Comparison of ENCODE assay signal across 20 cellular contexts in genomic region chr10:75941181-75941580, GRCh38.
"Had no signal": no experiment of that assay in that cellular context is flagged by ENCODE, and none has a peak within 500 bp of the region (broad histone marks: within the 10 kb centered on the region; RNA-seq: fewer than 3 reads in every experiment).

No MANE protein-coding gene starts in this region.

- DNase-seq: activated CD4-positive, alpha-beta memory T cell treated with anti-CD3 and anti-CD28 coated beads for 36 hours; activated CD4-positive, alpha-beta T cell treated with anti-CD3 and anti-CD28 coated beads for 36 hours; activated gamma-delta T cell treated with Interleukin-2 at 50 U/mL for 16 hours; activated T-cell treated with anti-CD3 and anti-CD28 coated beads for 4 hours; adrenal gland; cerebellar nuclear complex; effector CD8-positive, alpha-beta T cell; gastrocnemius medialis; heart left ventricle; kidney glomerular epithelial cell; left ventricle myocardium superior; occipital lobe; retina; spleen; stimulated activated CD4-positive, alpha-beta T cell treated with anti-CD3 and anti-CD28 coated beads, Interleukin-4, amount 100 ng/mL, for 4 hours; stimulated activated naive B cell treated with anti-CD40 and anti-IgM and Interleukin-4, amounts not matched to agents 10 μg/mL and 1 μg/mL and 100 μg/mL, for 72 hours; upper lobe of left lung had no signal

- ATAC-seq: activated CD4-positive, alpha-beta T cell treated with anti-CD3 and anti-CD28 coated beads for 36 hours; activated naive CD4-positive, alpha-beta T cell treated with anti-CD3 and anti-CD28 coated beads, Interleukin-2, amount 50 U/mL, for 72 hours; esophagus mucosa; gastrocnemius medialis; heart left ventricle; left ventricle myocardium superior; stimulated activated naive B cell treated with anti-CD40 and anti-IgM and Interleukin-4, amounts not matched to agents 10 μg/mL and 1 μg/mL and 100 μg/mL, for 72 hours; WTC11 had no signal
